8 cellular contexts compared by ENCODE assay signal in the genomic region with DNA sequence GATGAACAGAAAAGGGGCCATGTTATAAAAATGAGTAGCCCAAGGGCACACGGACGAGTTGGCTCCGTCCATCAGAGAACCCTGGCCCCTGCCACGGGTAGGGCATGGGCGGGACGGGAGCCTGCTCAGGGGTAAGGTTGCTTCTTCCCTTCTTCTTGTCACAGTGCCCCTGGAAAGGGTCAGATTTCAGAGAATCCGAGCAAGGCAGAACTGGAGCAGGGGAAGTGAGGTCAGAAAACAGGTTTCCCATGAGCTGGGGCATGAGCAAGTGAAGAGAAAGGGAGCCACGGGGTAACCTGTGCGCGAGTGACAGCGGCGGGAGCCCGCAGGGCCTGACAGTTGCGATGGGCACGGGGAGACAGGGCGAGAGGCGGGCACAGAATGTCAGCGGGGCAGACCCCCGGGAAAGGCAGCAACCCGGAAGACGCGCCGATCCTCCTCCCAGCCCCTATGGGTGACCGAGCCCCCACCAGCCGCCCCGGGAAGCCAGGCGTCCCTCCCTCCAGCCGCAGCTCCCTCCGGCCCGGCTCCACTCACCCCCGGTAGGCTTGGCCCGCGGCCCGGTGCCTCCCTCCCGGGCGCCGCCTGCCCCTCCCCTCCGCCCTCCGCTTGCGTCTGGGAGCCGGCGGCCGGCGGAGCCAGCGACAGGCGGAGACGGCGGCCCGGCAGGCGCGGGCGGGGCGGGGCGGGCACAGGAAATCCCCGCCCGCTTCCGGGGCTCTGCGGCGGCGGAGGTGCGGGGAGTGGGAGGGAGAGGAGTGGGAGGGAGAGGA. TPM values are rescaled to one million over a fixed set of nuclear protein-coding genes. Genes with fewer than 3 reads are reported as not detected.
A peak's percentile ranks its signal among the peaks of the same experiment; 100 is the strongest.
DNase-seq lines count a peak whose midpoint lies in the region; ATAC-seq, FAIRE-seq and TF ChIP-seq lines count a peak whose summit lies in the region.

ZNF641 (minus strand) TSS at position 671 of the 773 bp plus-strand sequence. CDS start 2,829 bp downstream, outside the sequence.

- no peak within 1 kb of the TSS for H3K23ac ChIP-seq in H1 (ENCODE audit: insufficient read length)
- H3K23ac ChIP-seq in mesendoderm (ENCODE audit: low read length): peak within 1 kb of the TSS; percentile 72

- H3K56ac ChIP-seq in H1 (replicated peaks; ENCODE audit: insufficient read length, low read depth, low read length) (peak within 1 kb of the TSS; percentile 25), mesendoderm (ENCODE audit: low read length) (peak within 1 kb of the TSS; percentile 86)

- H4K91ac ChIP-seq in H1 (replicated peaks; ENCODE audit: insufficient read length, low read length): no peak within 1 kb of the TSS

- no peak for TF ChIP-seq RAD21 in H1 (IDR thresholded peaks at IDR 0.05 in 1 of 2, conservative IDR thresholded peaks at IDR 0.05 in 1 of 2; ENCODE audit: low read depth in 2 of 2, low read length in 2 of 2)

- H2BK5ac ChIP-seq in H1 (ENCODE audit: low read depth, low read length) (no peak within 1 kb of the TSS; the same call in 1 of the 2 replicates), mesendoderm (ENCODE audit: low read length) (no peak within 1 kb of the TSS)

- peak; percentile 87 for ATAC-seq in GM19025 (IDR thresholded peaks at IDR 0.05; ENCODE audit: low read depth, unreplicated experiment)
- ATAC-seq in HG03196 (IDR thresholded peaks at IDR 0.05; ENCODE audit: unreplicated experiment): peak; percentile 83

- H3K4ac ChIP-seq in H1 (replicated peaks; ENCODE audit: insufficient read length, low read depth, low read length) (no peak within 1 kb of the TSS), mesendoderm (ENCODE audit: low read depth, low read length) (no peak within 1 kb of the TSS)

- H3K18ac ChIP-seq in H1 (ENCODE audit: extremely low read depth, low read length) (no peak within 1 kb of the TSS; the same call in 1 of the 2 replicates), mesendoderm (ENCODE audit: low read length) (peak within 1 kb of the TSS; percentile 81)

- DNase-seq in AML-193 (lab: John Stamatoyannopoulos, UW) (peak; percentile 66 to 77), NCI-H748 treated with DMSO at 0.1 percent for 48 hours (lab: John Stamatoyannopoulos, UW) (peak; percentile 41), H1 (ENCODE audit: low read depth in 1 of 2, low spot score in 2 of 2) (peak in 1 of 2 experiments; percentile 80), mesendoderm (peak; percentile 87)
- peak; percentile 64 to 66 for DNase-seq in activated CD8-positive, alpha-beta memory T cell treated with anti-CD3 and anti-CD28 coated beads for 4 hours (ENCODE audit: low read depth in 2 of 2)
- DNase-seq in stimulated activated CD8-positive, alpha-beta memory T cell treated with anti-CD3 and anti-CD28 coated beads, Interleukin-15, amount 100 ng/mL, for 1 hour (ENCODE audit: low read depth): peak; percentile 57

- H3K14ac ChIP-seq in H1 (ENCODE audit: insufficient read length): no peak within 1 kb of the TSS

- WGBS in H1 (ENCODE audit: extremely low coverage in 1 of 2, insufficient coverage in 1 of 2, insufficient read length in 1 of 2, insufficient replicate concordance in 2 of 2, low coverage in 1 of 2, low lambda C conversion rate in 2 of 2, missing lambda C conversion rate in 1 of 2), 2 experiments: 0% methylated on average over 13 of the region's 61 CpGs; no CpG with 5 or more reads in 1 of the 2 experiments
- WGBS in mesendoderm (ENCODE audit: extremely low coverage, insufficient coverage, low lambda C conversion rate): no CpG with 5 or more reads among the region's 61 CpGs

- H3K4me1 ChIP-seq in H1 (replicated peaks in 1 of 4; ENCODE audit: control insufficient read depth in 3 of 4, insufficient read depth in 4 of 4, low read length in 3 of 4) (peaks cover 0 to 4% (median 1%) of the 10 kb centered on the region in 4 experiments; a peak in 2 of 7 replicates), mesendoderm (ENCODE audit: control insufficient read depth, low read depth, low read length) (no peaks in the 10 kb centered on the region)

- no peaks in the 10 kb centered on the region for H4K20me1 ChIP-seq in H1 (replicated peaks in 1 of 2; ENCODE audit: control insufficient read depth in 1 of 2, insufficient read depth in 2 of 2, low read length in 2 of 2)

- peaks cover 4% of the 10 kb centered on the region for H3K23me2 ChIP-seq in H1 (ENCODE audit: low read depth, low read length)

- no peak within 1 kb of the TSS for H2BK20ac ChIP-seq in H1 (ENCODE audit: low read length)

- no peaks in the 10 kb centered on the region for H3K9me3 ChIP-seq in H1 (ENCODE audit: insufficient read depth in 2 of 2, low read depth in 1 of 2, low read length in 1 of 2)

- no peak; a peak in 1 of 3 replicates for TF ChIP-seq POLR2A in H1 (IDR thresholded peaks at IDR 0.05; ENCODE audit: control extremely low read depth in 1 of 2, low read depth in 2 of 2, low read length in 2 of 2)

- H2AFZ ChIP-seq in H1 (ENCODE audit: low read length): peak within 1 kb of the TSS; percentile 93

- H2BK120ac ChIP-seq in H1 (replicated peaks; ENCODE audit: low read depth, low read length): no peak within 1 kb of the TSS
- H2BK120ac ChIP-seq in mesendoderm (ENCODE audit: low read depth, low read length): no peak within 1 kb of the TSS

- no peak for TF ChIP-seq CTCF in H1 (IDR thresholded peaks at IDR 0.05; ENCODE audit: control extremely low read depth in 1 of 3, insufficient read depth in 1 of 3, low read depth in 1 of 3, low read length in 3 of 3)

- H3K4me2 ChIP-seq in H1 (ENCODE audit: insufficient read depth in 1 of 2, low read depth in 2 of 2, low read length in 2 of 2) (peak within 1 kb of the TSS; percentile 92), mesendoderm (ENCODE audit: low read length) (peak within 1 kb of the TSS; percentile 69)

- FAIRE-seq in H1 (lab: Jason Lieb, UNC): no peak

- H3K79me2 ChIP-seq in H1 (ENCODE audit: control insufficient read depth in 1 of 2, insufficient read depth in 2 of 2, low read length in 2 of 2): no peaks in the 10 kb centered on the region
- H3K79me2 ChIP-seq in mesendoderm (ENCODE audit: control insufficient read depth, insufficient read depth, low read length): no peaks in the 10 kb centered on the region

- no peak for TF ChIP-seq EP300 in H1 (IDR thresholded peaks at IDR 0.05; ENCODE audit: borderline replicate concordance in 1 of 2, low read depth in 2 of 2, low read length in 2 of 2)

- H3K4me3 ChIP-seq in H1 (ENCODE audit: extremely low read depth in 1 of 4, insufficient read depth in 2 of 4, low read depth in 3 of 4, low read length in 4 of 4): peak within 1 kb of the TSS; percentile 55 to 93 (median 90)
- peak within 1 kb of the TSS; percentile 71 for H3K4me3 ChIP-seq in mesendoderm (ENCODE audit: low read length)

- H4K8ac ChIP-seq in H1 (ENCODE audit: extremely low read depth, insufficient read depth, low read length) (peak within 1 kb of the TSS; percentile 45), mesendoderm (ENCODE audit: low read depth, low read length) (no peak within 1 kb of the TSS)

- H3K79me1 ChIP-seq in H1 (ENCODE audit: low read depth, low read length): no peaks in the 10 kb centered on the region
- H3K79me1 ChIP-seq in mesendoderm (ENCODE audit: low read length): no peaks in the 10 kb centered on the region

- H3K36me3 ChIP-seq in H1 (ENCODE audit: control insufficient read depth in 2 of 4, insufficient read depth in 4 of 4, low read length in 3 of 4) (no peaks in the 10 kb centered on the region; a peak in 1 of 8 replicates), mesendoderm (ENCODE audit: control insufficient read depth, insufficient read depth, low read length) (peaks cover 1% of the 10 kb centered on the region)

- H3K9ac ChIP-seq in H1 (replicated peaks in 1 of 4; ENCODE audit: extremely low read depth in 1 of 4, low read depth in 3 of 4, low read length in 3 of 4) (peak within 1 kb of the TSS; percentile 31 to 67 (median 46); a peak in 6 of 7 replicates), mesendoderm (ENCODE audit: low read length) (peak within 1 kb of the TSS; percentile 68)

- H2BK15ac ChIP-seq in H1 (ENCODE audit: low read length) (no peak within 1 kb of the TSS), mesendoderm (replicated peaks; ENCODE audit: low read depth) (peak within 1 kb of the TSS; percentile 21)

- H3K27me3 ChIP-seq in H1 (replicated peaks in 1 of 4; ENCODE audit: control insufficient read depth in 3 of 4, extremely low read depth in 1 of 4, insufficient read depth in 3 of 4, low read length in 3 of 4) (peaks cover 0 to 3% (median 1%) of the 10 kb centered on the region in 4 experiments; a peak in 2 of 7 replicates), mesendoderm (ENCODE audit: insufficient read depth, low read length, poor library complexity) (no peaks in the 10 kb centered on the region)

- H2BK12ac ChIP-seq in H1 (ENCODE audit: low read depth, low read length): no peak within 1 kb of the TSS

- H2AK5ac ChIP-seq in H1 (ENCODE audit: low read depth, low read length) (no peak within 1 kb of the TSS), mesendoderm (ENCODE audit: low read length) (no peak within 1 kb of the TSS)

- H3K27ac ChIP-seq in H1 (ENCODE audit: low read depth, low read length) (no peak within 1 kb of the TSS), mesendoderm (ENCODE audit: low read depth, low read length) (peak within 1 kb of the TSS; percentile 82)

- CTCF ChIA-PET in H1 (lab: Charles Lee; ENCODE audit: partially characterized antibody): no interaction called here

- POLR2A ChIA-PET in H1 (lab: Charles Lee; ENCODE audit: partially characterized antibody): no interaction called here

- H4K5ac ChIP-seq in H1 (ENCODE audit: insufficient read length, low read depth, low read length): peak within 1 kb of the TSS; percentile 1
- H4K5ac ChIP-seq in mesendoderm (ENCODE audit: low read length): no peak within 1 kb of the TSS

TF ChIP-seq in H1, 55 proteins besides CTCF, POLR2A, EP300 and RAD21 (continues in another document):
- peak in 1 of 2 experiments; percentile 85; a peak in 2 of 4 replicates for TF ChIP-seq SIN3A (conservative IDR thresholded peaks at IDR 0.05 in 1 of 2, IDR thresholded peaks at IDR 0.05 in 1 of 2; ENCODE audit: low read depth in 1 of 2, low read length in 2 of 2)
- TF ChIP-seq TAF1 (IDR thresholded peaks at IDR 0.05; ENCODE audit: low read depth, low read length): peak; percentile 35; the same call in 1 of the 2 replicates
- 0 out of 2 replicates have a peak, but pooled peaks have one; percentile 44 for TF ChIP-seq RBBP5 (IDR thresholded peaks at IDR 0.05; ENCODE audit: borderline replicate concordance, low read depth, low read length)
- no peak for TF ChIP-seq GTF2F1 (IDR thresholded peaks at IDR 0.05; ENCODE audit: borderline replicate concordance, low read depth, low read length)
- TF ChIP-seq BCL11A (IDR thresholded peaks at IDR 0.05; ENCODE audit: low read depth in 2 of 2, low read length in 2 of 2): no peak

RNA-seq across cellular contexts. Expression of gene ZNF641, which starts in this region (rescaled TPM):
- 6.2 and 7.8 TPM in 2 replicates for total RNA-seq in H1 (2021; fragmentation: NEBNext Ultra II Directional; extraction: Animal tissue kit (Norgen Biotek cat#: 25700))
- 1.5 and 2.4 TPM in 2 replicates for polyA plus RNA-seq in H1 (2011; rRNA removed)
- 2.1 TPM for polyA plus RNA-seq in H1 (2011; cell fraction: cytosol; rRNA removed)
- polyA plus RNA-seq in H1 (2011; cell fraction: nucleus; rRNA removed): 3.4 TPM
- 3.4 to 5.0 TPM (median 4.1 TPM) in 4 replicates for polyA plus RNA-seq in H1 (2012, experiment 1 of 2)
- polyA plus RNA-seq in H1 (2012, experiment 2 of 2): 1.4 TPM
- 3.0 TPM for polyA plus RNA-seq in H1 (2013, experiment 1 of 2)
- polyA plus RNA-seq in H1 (2013, experiment 2 of 2): 3.4 TPM
- 7.4 and 8.0 TPM in 2 replicates for polyA minus RNA-seq in H1 (2011; rRNA and poly(A)+ RNA removed)
- 3.8 TPM for polyA minus RNA-seq in H1 (2011; cell fraction: cytosol; rRNA and poly(A)+ RNA removed)
- 11.6 TPM for polyA minus RNA-seq in H1 (2011; cell fraction: nucleus; rRNA and poly(A)+ RNA removed)
- 3.8 TPM for polyA plus RNA-seq in mesendoderm (2013, experiment 1 of 2)
- polyA plus RNA-seq in mesendoderm (2013, experiment 2 of 2): 3.7 TPM
